21 cellular contexts compared by ENCODE assay signal in genomic region chr2:20042531-20042930, GRCh38. TPM values are rescaled to one million over a fixed set of nuclear protein-coding genes. Genes with fewer than 3 reads are reported as not detected.
A peak's percentile ranks its signal among the peaks of the same experiment; 100 is the strongest.
DNase-seq lines count a peak whose midpoint lies in the region; ATAC-seq and TF ChIP-seq lines count a peak whose summit lies in the region.
"Had no signal": no experiment of that assay in that cellular context is flagged by ENCODE, and none has a peak within 500 bp of the region (broad histone marks: within the 10 kb centered on the region; RNA-seq: fewer than 3 reads in every experiment).

No MANE protein-coding gene starts in this region.

- no peaks in the 10 kb centered on the region for H3K36me3 Mint-ChIP-seq in Calu3 (ENCODE audit: insufficient read depth, unreplicated experiment)

- peaks cover 38% of the 10 kb centered on the region for H4K20me1 ChIP-seq in GM23248 (ENCODE audit: insufficient read depth)

- no peak overlapping the region for H3K18ac ChIP-seq in trophoblast cell (ENCODE audit: low read length)

- TF ChIP-seq CTCF in RWPE2 (IDR thresholded peaks at IDR 0.05; ENCODE audit: poor library complexity, severe bottlenecking) (no peak), Calu3 (IDR thresholded peaks at IDR 0.05; ENCODE audit: unreplicated experiment) (no peak)

- H3K79me1 ChIP-seq in trophoblast cell (ENCODE audit: low read length), result peaks cover 2% of the 10 kb centered on the region

- H3K9me3 ChIP-seq in GM23248 (ENCODE audit: low read depth) (no peaks in the 10 kb centered on the region), RWPE2 (ENCODE audit: severe bottlenecking) (no peaks in the 10 kb centered on the region), trophoblast cell (ENCODE audit: insufficient read depth, low read depth, low read length) (no peaks in the 10 kb centered on the region)
- H3K9me3 ChIP-seq: Caco-2 had no signal

- H3K27me3 ChIP-seq in GM23248 (replicated peaks; ENCODE audit: insufficient read depth) (no peaks in the 10 kb centered on the region), RWPE2 (ENCODE audit: insufficient read depth, poor library complexity, severe bottlenecking) (no peaks in the 10 kb centered on the region), trophoblast cell (ENCODE audit: insufficient read depth, low read length) (no peaks in the 10 kb centered on the region)

- BruUV-seq in Calu3 (replicated peaks; lab: Mats Ljungman, UMichigan), result no TSS peak

- in situ Hi-C loops in GM23248 (cut with MboI), result no loop called here

- no peak overlapping the region for H4K12ac ChIP-seq in trophoblast cell (ENCODE audit: low read depth, low read length)

- H3K4me1 Mint-ChIP-seq in Calu3 (ENCODE audit: low read depth, unreplicated experiment), result peaks cover 15% of the 10 kb centered on the region

- H3K4me3 Mint-ChIP-seq in Calu3 (ENCODE audit: low read depth, unreplicated experiment), result no peak overlapping the region
- H3K4me3 Mint-ChIP-seq: IgD-negative memory B cell, immature natural killer cell, natural killer cell had no signal

- peaks cover 7% of the 10 kb centered on the region for H3F3A ChIP-seq in GM23248 (ENCODE audit: insufficient read depth)

- DNase-seq in GM23248 (peak; percentile 52), RWPE2 (ENCODE audit: low spot score) (no peak), fibroblast of peridontal ligament (ENCODE audit: extremely low read depth) (peak; percentile 44), trophoblast cell (no peak), GM19238 (ENCODE audit: insufficient read length, low spot score) (no peak), posterior cingulate gyrus (no peak), Calu3 (no peak)
- DNase-seq in activated CD4-positive, CD25-positive, alpha-beta regulatory T cell (lab: John Stamatoyannopoulos, UW), result no peak
- DNase-seq: activated CD4-positive, alpha-beta T cell treated with anti-CD3 and anti-CD28 coated beads for 4 hours; activated effector memory CD4-positive, alpha-beta T cell treated with anti-CD3 and anti-CD28 coated beads, Interleukin-2, amount 50 U/mL, for 16 hours; amygdala; Caco-2; glutamatergic neuron; immature natural killer cell; mammary epithelial cell; natural killer cell; NCI-H2081 treated with DMSO at 0.1 percent for 48 hours; NCI-H510A treated with DMSO at 0.1 percent for 48 hours; stimulated activated CD4-positive, alpha-beta T cell treated with anti-CD3 and anti-CD28 coated beads, Interleukin-2, amount 100 ng/mL, for 24 hours; T1000 had no signal

- no peak overlapping the region for H3K23ac ChIP-seq in trophoblast cell (ENCODE audit: low read length)

- H3K36me3 ChIP-seq in GM23248 (ENCODE audit: low read depth), result peaks cover 19% of the 10 kb centered on the region
- H3K36me3 ChIP-seq in RWPE2 (ENCODE audit: low read depth), result peaks cover 54% of the 10 kb centered on the region
- peaks cover 17 to 25% of the 10 kb centered on the region in 2 experiments for H3K36me3 ChIP-seq in trophoblast cell (ENCODE audit: control insufficient read depth in 1 of 2, insufficient read depth in 2 of 2, low read length in 2 of 2)

- no peak overlapping the region for H4K91ac ChIP-seq in trophoblast cell (ENCODE audit: low read depth, low read length)

- no peak overlapping the region for H2AFZ ChIP-seq in GM23248
- H2AFZ ChIP-seq in trophoblast cell (ENCODE audit: insufficient read depth, low read length, poor library complexity), result no peak overlapping the region

- peak overlapping the region; percentile 94 for H3K4ac ChIP-seq in trophoblast cell (ENCODE audit: low read depth, low read length)

- ATAC-seq in RWPE2 (ENCODE audit: low read depth), result peak; percentile 66
- ATAC-seq: natural killer cell had no signal

- H2BK120ac ChIP-seq in trophoblast cell (ENCODE audit: insufficient read depth, low read length, poor library complexity), result no peak overlapping the region

- WGBS in GM23248 (ENCODE audit: low coverage in 1 of 2, low lambda C conversion rate in 2 of 2, missing lambda C conversion rate in 2 of 2), 2 experiments, result 35 to 38% methylated on average over 2 of the region's 2 CpGs
- WGBS in trophoblast cell (ENCODE audit: extremely low coverage, insufficient coverage, insufficient read length), result no CpG with 5 or more reads among the region's 2 CpGs

- H2BK5ac ChIP-seq in trophoblast cell (ENCODE audit: low read depth, low read length, poor library complexity), result no peak overlapping the region

- H3K27ac ChIP-seq in GM23248, result no peak overlapping the region
- peak overlapping the region; percentile 46 for H3K27ac ChIP-seq in RWPE2 (ENCODE audit: poor library complexity, severe bottlenecking)
- no peak overlapping the region for H3K27ac ChIP-seq in trophoblast cell (ENCODE audit: low read depth, low read length)

- no peak overlapping the region for H3K27ac Mint-ChIP-seq in Calu3 (ENCODE audit: unreplicated experiment)
- H3K27ac Mint-ChIP-seq: immature natural killer cell, natural killer cell had no signal

- no peak overlapping the region for H3K4me2 ChIP-seq in GM23248 (ENCODE audit: unreplicated experiment)
- no peak overlapping the region for H3K4me2 ChIP-seq in trophoblast cell (ENCODE audit: low read length)

- H3K9ac ChIP-seq in GM23248 (no peak overlapping the region), trophoblast cell (ENCODE audit: low read length) (no peak overlapping the region)

- no peak overlapping the region for H4K8ac ChIP-seq in trophoblast cell (ENCODE audit: low read depth, low read length)

- H3K9me2 ChIP-seq in GM23248 (ENCODE audit: insufficient read depth), result no peaks in the 10 kb centered on the region

- H3K79me2 ChIP-seq in GM23248 (ENCODE audit: insufficient read depth), result peaks cover 98% of the 10 kb centered on the region
- H3K79me2 ChIP-seq in trophoblast cell (ENCODE audit: control insufficient read depth, insufficient read depth, low read length, poor library complexity), result peaks cover 17% of the 10 kb centered on the region

- H3K4me1 ChIP-seq in GM23248 (ENCODE audit: insufficient read depth), result peaks cover 26% of the 10 kb centered on the region
- H3K4me1 ChIP-seq in RWPE2 (ENCODE audit: insufficient read depth, poor library complexity, severe bottlenecking), result peaks cover 24% of the 10 kb centered on the region
- H3K4me1 ChIP-seq in trophoblast cell (ENCODE audit: control insufficient read depth in 1 of 2, insufficient read depth in 2 of 2, low read length in 2 of 2), result peaks cover 8% of the 10 kb centered on the region in 2 experiments

- no peaks in the 10 kb centered on the region for H3K9me3 Mint-ChIP-seq in Calu3 (ENCODE audit: low read depth, unreplicated experiment)
- H3K9me3 Mint-ChIP-seq: IgD-negative memory B cell, immature natural killer cell, natural killer cell had no signal

- H3K4me3 ChIP-seq in GM23248 (no peak overlapping the region), RWPE2 (ENCODE audit: severe bottlenecking) (no peak overlapping the region), trophoblast cell (ENCODE audit: low read depth, low read length) (no peak overlapping the region)

- no peak overlapping the region for H3K14ac ChIP-seq in trophoblast cell (ENCODE audit: low read length)

- H3K27me3 Mint-ChIP-seq in Calu3 (ENCODE audit: unreplicated experiment), result no peaks in the 10 kb centered on the region
- H3K27me3 Mint-ChIP-seq: IgD-negative memory B cell had no signal

- CTCF ChIA-PET in Calu3 (lab: Charles Lee), result interaction anchor here (0.7 to 1.4 kb wide), 2 partner anchors 10 to 77 kb away, joined by 4 to 7 read pairs; no protein-coding TSS in a partner anchor

- no peak overlapping the region for H2BK12ac ChIP-seq in trophoblast cell (ENCODE audit: low read length)

- intact Hi-C loops in posterior cingulate gyrus (cut with DNase I), result no loop called here
- intact Hi-C loops in Calu3 (cut with micrococcal nuclease; ENCODE audit: unreplicated experiment), result no loop called here

- no peak overlapping the region for H2AK5ac ChIP-seq in trophoblast cell (ENCODE audit: low read length)

RNA-seq across cellular contexts. Expression of gene LAPTM4A, which starts 8.9 kb away (rescaled TPM):
- total RNA-seq in GM23248 (2014; rRNA removed; shearing (Covaris generic)), result 363 and 372 TPM in 2 replicates
- 752 and 760 TPM in 2 replicates for polyA plus RNA-seq in GM23248 (2016; fragmentation: Nextera tagmentation; extraction: Ambion mirVana)
- 756 and 800 TPM in 2 replicates for polyA plus RNA-seq in trophoblast cell (2013)
- total RNA-seq in Calu3 (2022), result 129 and 131 TPM in 2 replicates

RNA-seq across cellular contexts. Expression of gene MATN3, which starts 30.1 kb away (rescaled TPM):
- 0.25 and 0.54 TPM in 2 replicates for total RNA-seq in GM23248 (2014; rRNA removed; shearing (Covaris generic))
- polyA plus RNA-seq in GM23248 (2016; fragmentation: Nextera tagmentation; extraction: Ambion mirVana), result 1.7 and 2.0 TPM in 2 replicates
- 58.1 and 60.8 TPM in 2 replicates for polyA plus RNA-seq in trophoblast cell (2013)
- total RNA-seq in Calu3 (2022), result 2.3 and 3.4 TPM in 2 replicates
- total RNA-seq: natural killer cell had no signal
- polyA plus RNA-seq: IgD-negative memory B cell, immature natural killer cell had no signal

RNA-seq across cellular contexts. Expression of gene WDR35, which starts 52.6 kb away (rescaled TPM):
- 7.3 and 9.1 TPM in 2 replicates for total RNA-seq in GM23248 (2014; rRNA removed; shearing (Covaris generic))
- 2.6 and 3.2 TPM in 2 replicates for polyA plus RNA-seq in GM23248 (2016; fragmentation: Nextera tagmentation; extraction: Ambion mirVana)
- 1.3 and 1.5 TPM in 2 replicates for polyA plus RNA-seq in trophoblast cell (2013)
- 8.8 and 9.8 TPM in 2 replicates for total RNA-seq in Calu3 (2022)

Comparison
In these comparisons a context has a peak if more than half of its experiments do, and no peak if none do; other contexts are left out.
1. DNase-seq: peak in GM23248 (single experiment) and fibroblast of peridontal ligament (single experiment); none in RWPE2 (single experiment), trophoblast cell (0 of 2), GM19238 (single experiment), posterior cingulate gyrus (0 of 10), activated CD4-positive, CD25-positive, alpha-beta regulatory T cell (0 of 4) and Calu3 (single experiment).